20 cellular contexts compared by ENCODE assay signal in the genomic region with DNA sequence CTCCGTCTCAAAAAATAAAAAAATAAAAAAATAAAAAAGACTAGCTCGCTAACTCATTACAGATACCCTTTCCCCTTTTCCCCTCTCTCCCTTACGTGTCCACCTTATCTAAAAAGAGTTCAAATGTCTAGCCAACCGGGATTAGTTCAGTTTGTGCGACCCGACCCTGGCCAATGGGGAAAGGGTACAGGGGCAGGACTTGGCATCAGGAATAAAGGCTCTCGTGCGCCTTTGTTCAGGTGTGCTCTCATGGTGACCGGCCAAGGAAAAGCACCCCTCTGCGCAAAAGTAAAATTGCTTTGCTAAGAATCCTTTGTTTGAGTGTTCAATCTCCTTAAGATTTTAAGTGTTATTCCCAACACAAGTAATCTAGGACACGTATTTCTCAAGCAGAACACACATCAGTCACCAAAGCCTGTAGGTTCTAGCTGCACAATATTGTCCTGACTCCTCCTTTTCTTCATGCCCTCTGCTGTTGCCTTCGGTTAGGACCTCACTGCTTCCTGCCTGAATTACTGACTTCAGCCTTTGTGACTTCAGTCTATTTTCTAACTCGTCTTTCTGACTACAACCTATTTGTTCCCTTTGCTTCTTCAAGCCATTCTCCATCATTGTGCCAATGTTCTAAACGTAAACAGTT. TPM values are rescaled to one million over a fixed set of nuclear protein-coding genes. Genes with fewer than 3 reads are reported as not detected.
A peak's percentile ranks its signal among the peaks of the same experiment; 100 is the strongest.
DNase-seq lines count a peak whose midpoint lies in the region; ATAC-seq and TF ChIP-seq lines count a peak whose summit lies in the region.
"Had no signal": no experiment of that assay in that cellular context is flagged by ENCODE, and none has a peak within 500 bp of the region (broad histone marks: within the 10 kb centered on the region; RNA-seq: fewer than 3 reads in every experiment).

No MANE protein-coding gene starts in this region.

- TF ChIP-seq RAD21 in SK-N-SH (IDR thresholded peaks at IDR 0.05; ENCODE audit: low read length): no peak

- peaks cover 17% of the 10 kb centered on the region; the same call in 1 of the 2 replicates for H3K27me3 ChIP-seq in SK-N-SH (ENCODE audit: insufficient read depth)
- H3K27me3 ChIP-seq: MG63, SJCRH30 had no signal

- H3F3A ChIP-seq in SK-N-SH (replicated peaks; ENCODE audit: insufficient read depth): no peaks in the 10 kb centered on the region

- no peak for TF ChIP-seq EP300 in SK-N-SH (IDR thresholded peaks at IDR 0.05; ENCODE audit: borderline replicate concordance in 1 of 2, low read depth in 1 of 2, low read length in 1 of 2)

- no peaks in the 10 kb centered on the region for H3K36me3 ChIP-seq in SK-N-SH (replicated peaks in 1 of 2; ENCODE audit: control insufficient read depth in 1 of 2, insufficient read depth in 2 of 2, low read length in 1 of 2)
- H3K36me3 ChIP-seq: MG63, SJCRH30 had no signal

- H3K27ac ChIP-seq in SK-N-SH (ENCODE audit: low read depth in 2 of 2, low read length in 1 of 2): no peak overlapping the region
- H3K27ac ChIP-seq: KMS-11, PC-9, SJCRH30 had no signal

- H3K4me1 ChIP-seq in SK-N-SH (ENCODE audit: control insufficient read depth in 1 of 2, insufficient read depth in 2 of 2, low read depth in 1 of 2, low read length in 1 of 2): no peaks in the 10 kb centered on the region

- no peaks in the 10 kb centered on the region for H4K20me1 ChIP-seq in SK-N-SH (ENCODE audit: insufficient read depth)

- no peaks in the 10 kb centered on the region for H3K9me2 ChIP-seq in SK-N-SH

- CTCF ChIA-PET in SK-N-SH (lab: Yijun Ruan, JAX): no interaction called here

- TF ChIP-seq CTCF in SK-N-SH (IDR thresholded peaks at IDR 0.05): no peak

- no peak overlapping the region for H3K4me3 ChIP-seq in SK-N-SH (ENCODE audit: low read depth in 2 of 2, low read length in 1 of 2)
- H3K4me3 ChIP-seq: PC-9, SJCRH30 had no signal

- WGBS in SK-N-SH (ENCODE audit: low lambda C conversion rate): 27% methylated on average over 14 of the region's 14 CpGs

- H3K9ac ChIP-seq in SK-N-SH: no peak overlapping the region
- H3K9ac ChIP-seq: KMS-11 had no signal

- POLR2A ChIA-PET in SK-N-SH (lab: Yijun Ruan, JAX): no interaction called here

- no peaks in the 10 kb centered on the region for H3K79me2 ChIP-seq in SK-N-SH (ENCODE audit: insufficient read depth)

- peak overlapping the region; percentile 54; the same call in 1 of the 2 replicates for H3K4me2 ChIP-seq in SK-N-SH
- H3K4me2 ChIP-seq: KMS-11, PC-9 had no signal

- H3K9me3 ChIP-seq in SK-N-SH: no peaks in the 10 kb centered on the region
- H3K9me3 ChIP-seq: MG63, SJCRH30 had no signal

- no peak overlapping the region for H2AFZ ChIP-seq in SK-N-SH (ENCODE audit: low read depth)
- H2AFZ ChIP-seq: PC-9 had no signal

- DNase-seq in SK-N-SH: no peak
- peak; percentile 58 for DNase-seq in NCI-H2029 treated with DMSO at 0.1 percent for 48 hours (lab: John Stamatoyannopoulos, UW)
- DNase-seq in left lobe of liver (ENCODE audit: low spot score): peak; percentile 57
- no peak for DNase-seq in GM19240 (ENCODE audit: insufficient read length, low spot score)
- DNase-seq in stimulated activated CD4-positive, alpha-beta T cell treated with anti-CD3 and anti-CD28 coated beads, Interleukin-2, amount 100 ng/mL, for 48 hours: no peak
- DNase-seq in NCI-H1436 treated with DMSO at 0.1 percent for 48 hours (lab: John Stamatoyannopoulos, UW): no peak
- DNase-seq: C1 segment of cervical spinal cord, HFFc6, MG63, NCI-H1092 treated with DMSO at 0.1 percent for 48 hours, NCI-H1694, NCI-H345, NCI-H526, PC-9, SJCRH30, SW 1271 had no signal

- no peak for ATAC-seq in SK-N-SH treated with all-trans-retinoic acid at 6 μM for 48 hours
- ATAC-seq in left lobe of liver: peak; percentile 53
- ATAC-seq in HG03439 (IDR thresholded peaks at IDR 0.05; ENCODE audit: unreplicated experiment): no peak

TF ChIP-seq in SK-N-SH, 30 proteins besides CTCF, POLR2A, EP300 and RAD21:
- TF ChIP-seq SMC3 (IDR thresholded peaks at IDR 0.05; ENCODE audit: low read depth, low read length) (no peak), SIN3A (IDR thresholded peaks at IDR 0.05; ENCODE audit: borderline replicate concordance, low read depth, low read length) (no peak), IRF3 (IDR thresholded peaks at IDR 0.05; ENCODE audit: low read depth, low read length) (no peak), GABPA (IDR thresholded peaks at IDR 0.05; ENCODE audit: low read depth) (no peak), RFX5 (IDR thresholded peaks at IDR 0.05; ENCODE audit: low read length) (no peak), TEAD4 (IDR thresholded peaks at IDR 0.05; ENCODE audit: borderline replicate concordance, insufficient read depth) (no peak), JUND (IDR thresholded peaks at IDR 0.05) (no peak), TCF12 (IDR thresholded peaks at IDR 0.05) (no peak), ELF1 (IDR thresholded peaks at IDR 0.05) (no peak)
- TF ChIP-seq, protein P1, sequence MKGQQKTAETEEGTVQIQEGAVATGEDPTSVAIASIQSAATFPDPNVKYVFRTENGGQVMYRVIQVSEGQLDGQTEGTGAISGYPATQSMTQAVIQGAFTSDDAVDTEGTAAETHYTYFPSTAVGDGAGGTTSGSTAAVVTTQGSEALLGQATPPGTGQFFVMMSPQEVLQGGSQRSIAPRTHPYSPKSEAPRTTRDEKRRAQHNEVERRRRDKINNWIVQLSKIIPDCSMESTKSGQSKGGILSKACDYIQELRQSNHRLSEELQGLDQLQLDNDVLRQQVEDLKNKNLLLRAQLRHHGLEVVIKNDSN (IDR thresholded peaks at IDR 0.05; ENCODE audit: borderline replicate concordance, low read depth): no peak
- TF ChIP-seq, protein P2, sequence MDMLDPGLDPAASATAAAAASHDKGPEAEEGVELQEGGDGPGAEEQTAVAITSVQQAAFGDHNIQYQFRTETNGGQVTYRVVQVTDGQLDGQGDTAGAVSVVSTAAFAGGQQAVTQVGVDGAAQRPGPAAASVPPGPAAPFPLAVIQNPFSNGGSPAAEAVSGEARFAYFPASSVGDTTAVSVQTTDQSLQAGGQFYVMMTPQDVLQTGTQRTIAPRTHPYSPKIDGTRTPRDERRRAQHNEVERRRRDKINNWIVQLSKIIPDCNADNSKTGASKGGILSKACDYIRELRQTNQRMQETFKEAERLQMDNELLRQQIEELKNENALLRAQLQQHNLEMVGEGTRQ (IDR thresholded peaks at IDR 0.05; ENCODE audit: borderline replicate concordance, low read depth, low read length): no peak

TF ChIP-seq in SK-N-SH treated with all-trans-retinoic acid at 6 μM for 48 hours, 23 proteins besides CTCF, POLR2A, EP300 and RAD21:
- TF ChIP-seq BACH2 (CRISPR knock-in tag; IDR thresholded peaks at IDR 0.05; ENCODE audit: borderline replicate concordance): no peak
- TF ChIP-seq, protein P3, sequence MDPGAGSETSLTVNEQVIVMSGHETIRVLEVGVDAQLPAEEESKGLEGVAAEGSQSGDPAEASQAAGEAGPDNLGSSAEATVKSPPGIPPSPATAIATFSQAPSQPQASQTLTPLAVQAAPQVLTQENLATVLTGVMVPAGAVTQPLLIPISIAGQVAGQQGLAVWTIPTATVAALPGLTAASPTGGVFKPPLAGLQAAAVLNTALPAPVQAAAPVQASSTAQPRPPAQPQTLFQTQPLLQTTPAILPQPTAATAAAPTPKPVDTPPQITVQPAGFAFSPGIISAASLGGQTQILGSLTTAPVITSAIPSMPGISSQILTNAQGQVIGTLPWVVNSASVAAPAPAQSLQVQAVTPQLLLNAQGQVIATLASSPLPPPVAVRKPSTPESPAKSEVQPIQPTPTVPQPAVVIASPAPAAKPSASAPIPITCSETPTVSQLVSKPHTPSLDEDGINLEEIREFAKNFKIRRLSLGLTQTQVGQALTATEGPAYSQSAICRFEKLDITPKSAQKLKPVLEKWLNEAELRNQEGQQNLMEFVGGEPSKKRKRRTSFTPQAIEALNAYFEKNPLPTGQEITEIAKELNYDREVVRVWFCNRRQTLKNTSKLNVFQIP (CRISPR knock-in tag; IDR thresholded peaks at IDR 0.05; ENCODE audit: borderline replicate concordance, low read depth): no peak
- TF ChIP-seq ZFP30 (CRISPR knock-in tag; IDR thresholded peaks at IDR 0.05): no peak
- TF ChIP-seq SNAI2 (CRISPR knock-in tag; IDR thresholded peaks at IDR 0.05): no peak
- no peak for TF ChIP-seq RARB (CRISPR knock-in tag; IDR thresholded peaks at IDR 0.05)
- no peak for TF ChIP-seq ZFP3 (CRISPR knock-in tag; IDR thresholded peaks at IDR 0.05)
- no peak for TF ChIP-seq ZNF565 (CRISPR knock-in tag; conservative IDR thresholded peaks at IDR 0.05; ENCODE audit: low read depth)

RNA-seq across cellular contexts. Expression of gene CECR2, which starts 20.7 kb away (rescaled TPM):
- polyA plus RNA-seq in SK-N-SH (2012; rRNA removed): not detected in 2 replicates
- polyA plus RNA-seq in SK-N-SH (2012; cell fraction: cytosol; rRNA removed): not detected in 2 replicates
- polyA plus RNA-seq in SK-N-SH (2012; cell fraction: nucleus; rRNA removed): not detected in 2 replicates
- total RNA-seq in left lobe of liver: 12.0 TPM
- total RNA-seq: A172, HFFc6, PC-9 had no signal

Comparison
In these comparisons a context has a peak if more than half of its experiments do, and no peak if none do; other contexts are left out.
1. DNase-seq: peak in NCI-H2029 treated with DMSO at 0.1 percent for 48 hours (single experiment) and left lobe of liver (single experiment); none in SK-N-SH (single experiment), GM19240 (single experiment), stimulated activated CD4-positive, alpha-beta T cell treated with anti-CD3 and anti-CD28 coated beads, Interleukin-2, amount 100 ng/mL, for 48 hours (0 of 2) and NCI-H1436 treated with DMSO at 0.1 percent for 48 hours (single experiment).